In genomic region chr13:97460004-97460756, GRCh38 we compare ENCODE assay signal across 9 cellular contexts. TPM values are rescaled to one million over a fixed set of nuclear protein-coding genes. Genes with fewer than 3 reads are reported as not detected.
DNase-seq lines count a peak whose midpoint lies in the region; ATAC-seq, FAIRE-seq and TF ChIP-seq lines count a peak whose summit lies in the region.
"Had no signal": no experiment of that assay in that cellular context is flagged by ENCODE, and none has a peak within 500 bp of the region (broad histone marks: within the 10 kb centered on the region; RNA-seq: fewer than 3 reads in every experiment).

No MANE protein-coding gene starts in this region.

- FAIRE-seq in RCC 7860 (lab: Jason Lieb, UNC) = no peak

- H3K27me3 ChIP-seq in hepatocyte = no peaks in the 10 kb centered on the region

- no peaks in the 10 kb centered on the region for H3K36me3 ChIP-seq in hepatocyte (replicated peaks; ENCODE audit: insufficient read depth, low read depth)

- no peak overlapping the region for H2AFZ ChIP-seq in hepatocyte

- no peak for DNase-seq in hepatocyte (ENCODE audit: low spot score)
- DNase-seq in activated CD8-positive, alpha-beta memory T cell treated with anti-CD3 and anti-CD28 coated beads for 24 hours = no peak
- DNase-seq in RCC 7860 (ENCODE audit: low spot score) = no peak
- no peak for DNase-seq in lower leg skin (ENCODE audit: low spot score in 2 of 2)
- no peak for DNase-seq in stimulated activated CD4-positive, alpha-beta T cell treated with anti-CD3 and anti-CD28 coated beads, Interleukin-4, amount 100 ng/mL, for 24 hours
- DNase-seq: activated CD4-positive, alpha-beta T cell treated with anti-CD3 and anti-CD28 coated beads, Interleukin-2, amount 10 ng/mL, durations not matched to agents 24 days and 14 days had no signal

- TF ChIP-seq CTCF in hepatocyte (IDR thresholded peaks at IDR 0.05; ENCODE audit: poor library complexity) (no peak), lower leg skin (IDR thresholded peaks at IDR 0.05) (no peak)

- intact Hi-C loops in lower leg skin (cut with DNase I; ENCODE audit: low total_unique reads) = no loop called here

- no peaks in the 10 kb centered on the region for H3K9me3 ChIP-seq in hepatocyte (ENCODE audit: low read depth)

- peak; percentile 91 for ATAC-seq in GM18499 (IDR thresholded peaks at IDR 0.05; ENCODE audit: insufficient read depth, unreplicated experiment)
- peak; percentile 94 for ATAC-seq in GM21515 (IDR thresholded peaks at IDR 0.05; ENCODE audit: unreplicated experiment)
- ATAC-seq in HG03565 (IDR thresholded peaks at IDR 0.05; ENCODE audit: unreplicated experiment) = peak; percentile 94

- H3K9me2 ChIP-seq in hepatocyte (replicated peaks; ENCODE audit: insufficient read depth) = no peaks in the 10 kb centered on the region

- no peaks in the 10 kb centered on the region for H4K20me1 ChIP-seq in hepatocyte (ENCODE audit: insufficient read depth, poor library complexity, severe bottlenecking)

- WGBS in hepatocyte (ENCODE audit: low lambda C conversion rate, missing lambda C conversion rate) = 68% methylated on average over 6 of the region's 6 CpGs
- 41 to 42% methylated on average over 6 of the region's 6 CpGs for WGBS in lower leg skin, 2 donors

- no peaks in the 10 kb centered on the region for H3K4me1 ChIP-seq in hepatocyte (ENCODE audit: insufficient read depth)

- no peak overlapping the region for H3K4me3 ChIP-seq in hepatocyte
- no peak overlapping the region for H3K4me3 ChIP-seq in lower leg skin (ENCODE audit: low read depth, poor library complexity, severe bottlenecking)

- no peak for TF ChIP-seq POLR2A in lower leg skin (IDR thresholded peaks at IDR 0.05)

- H3K79me2 ChIP-seq in hepatocyte = peaks cover 68% of the 10 kb centered on the region

- peak overlapping the region; percentile 24 for H3K4me2 ChIP-seq in hepatocyte

- H3K27ac ChIP-seq in hepatocyte = peak overlapping the region; percentile 1

RNA-seq across cellular contexts. Expression of gene RAP2A, which starts 26.2 kb away (rescaled TPM):
- total RNA-seq in hepatocyte = 36.8 and 41.9 TPM in 2 replicates
- polyA plus RNA-seq in hepatocyte = 10.3 and 12.1 TPM in 2 replicates
- 10 to 100 TPM in 2 of 4 donors, 1 to 10 TPM in 2; 8.4 to 14.8 (median 10.3) TPM for total RNA-seq in lower leg skin
